ENCODE assay signal across 1 cellular context in genomic region chr2:73284296-73285161, GRCh38.
TF ChIP-seq lines count a peak whose summit lies in the region.

TSS of gene FBXO41 (minus strand) at chr2:73284478. CDS start at chr2:73269630, 14,848 bp downstream.

TF ChIP-seq in HepG2, 621 proteins besides CTCF, POLR2A, EP300 and RAD21 (continued from another document and continues in another):
- TF ChIP-seq ZNF275 (CRISPR knock-in tag; IDR thresholded peaks at IDR 0.05; ENCODE audit: borderline replicate concordance) (no peak), ZFP82 (CRISPR knock-in tag; IDR thresholded peaks at IDR 0.05; ENCODE audit: borderline replicate concordance) (peak; percentile 82; the same call in 1 of the 2 replicates), ZBTB49 (CRISPR knock-in tag; IDR thresholded peaks at IDR 0.05; ENCODE audit: borderline replicate concordance) (no peak), SIX4 (CRISPR knock-in tag; IDR thresholded peaks at IDR 0.05) (no peak), FOXK2 (IDR thresholded peaks at IDR 0.05) (no peak), KLF6 (CRISPR knock-in tag; IDR thresholded peaks at IDR 0.05) (no peak), HMG20B (CRISPR knock-in tag; conservative IDR thresholded peaks at IDR 0.05) (no peak), ZNF816 (CRISPR knock-in tag; IDR thresholded peaks at IDR 0.05; ENCODE audit: borderline replicate concordance) (peak; percentile 85; the same call in 1 of the 2 replicates), ZNF383 (CRISPR knock-in tag; IDR thresholded peaks at IDR 0.05; ENCODE audit: borderline replicate concordance) (0 out of 2 replicates have a peak, but pooled peaks have one; percentile 24), ZNF577 (CRISPR knock-in tag; IDR thresholded peaks at IDR 0.05; ENCODE audit: borderline replicate concordance, low read depth) (no peak), SAFB2 (CRISPR knock-in tag; IDR thresholded peaks at IDR 0.05; ENCODE audit: borderline replicate concordance, low read depth) (peak; percentile 12; the same call in 1 of the 2 replicates), THAP7 (CRISPR knock-in tag; IDR thresholded peaks at IDR 0.05) (0 out of 2 replicates have a peak, but pooled peaks have one; percentile 28), ZNF431 (CRISPR knock-in tag; IDR thresholded peaks at IDR 0.05; ENCODE audit: borderline replicate concordance, low read depth) (no peak), ZNF605 (CRISPR knock-in tag; IDR thresholded peaks at IDR 0.05) (peak; percentile 75), BRD4 (CRISPR knock-in tag; IDR thresholded peaks at IDR 0.05) (0 out of 2 replicates have a peak, but pooled peaks have one; percentile 54), MXD1 (CRISPR knock-in tag; IDR thresholded peaks at IDR 0.05) (peak; percentile 81), ZFAT (CRISPR knock-in tag; conservative IDR thresholded peaks at IDR 0.05) (no peak), RBAK (CRISPR knock-in tag; IDR thresholded peaks at IDR 0.05) (0 out of 2 replicates have a peak, but pooled peaks have one; percentile 46), CERS6 (CRISPR knock-in tag; IDR thresholded peaks at IDR 0.05) (no peak), HMGXB4 (CRISPR knock-in tag; IDR thresholded peaks at IDR 0.05; ENCODE audit: borderline replicate concordance in 1 of 2, low read depth in 1 of 2) (peak; percentile 16 to 23; a peak in 2 of 4 replicates), ZNF17 (CRISPR knock-in tag; IDR thresholded peaks at IDR 0.05) (no peak), TP53 (CRISPR knock-in tag; conservative IDR thresholded peaks at IDR 0.05) (no peak), PREB (CRISPR knock-in tag; IDR thresholded peaks at IDR 0.05) (no peak), NFIC (IDR thresholded peaks at IDR 0.05; ENCODE audit: low read length) (no peak)
- TF ChIP-seq, protein P1, sequence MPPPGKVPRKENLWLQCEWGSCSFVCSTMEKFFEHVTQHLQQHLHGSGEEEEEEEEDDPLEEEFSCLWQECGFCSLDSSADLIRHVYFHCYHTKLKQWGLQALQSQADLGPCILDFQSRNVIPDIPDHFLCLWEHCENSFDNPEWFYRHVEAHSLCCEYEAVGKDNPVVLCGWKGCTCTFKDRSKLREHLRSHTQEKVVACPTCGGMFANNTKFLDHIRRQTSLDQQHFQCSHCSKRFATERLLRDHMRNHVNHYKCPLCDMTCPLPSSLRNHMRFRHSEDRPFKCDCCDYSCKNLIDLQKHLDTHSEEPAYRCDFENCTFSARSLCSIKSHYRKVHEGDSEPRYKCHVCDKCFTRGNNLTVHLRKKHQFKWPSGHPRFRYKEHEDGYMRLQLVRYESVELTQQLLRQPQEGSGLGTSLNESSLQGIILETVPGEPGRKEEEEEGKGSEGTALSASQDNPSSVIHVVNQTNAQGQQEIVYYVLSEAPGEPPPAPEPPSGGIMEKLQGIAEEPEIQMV (CRISPR knock-in tag; IDR thresholded peaks at IDR 0.05; ENCODE audit: low read depth) = 0 out of 2 replicates have a peak, but pooled peaks have one; percentile 58
- TF ChIP-seq, protein P2, sequence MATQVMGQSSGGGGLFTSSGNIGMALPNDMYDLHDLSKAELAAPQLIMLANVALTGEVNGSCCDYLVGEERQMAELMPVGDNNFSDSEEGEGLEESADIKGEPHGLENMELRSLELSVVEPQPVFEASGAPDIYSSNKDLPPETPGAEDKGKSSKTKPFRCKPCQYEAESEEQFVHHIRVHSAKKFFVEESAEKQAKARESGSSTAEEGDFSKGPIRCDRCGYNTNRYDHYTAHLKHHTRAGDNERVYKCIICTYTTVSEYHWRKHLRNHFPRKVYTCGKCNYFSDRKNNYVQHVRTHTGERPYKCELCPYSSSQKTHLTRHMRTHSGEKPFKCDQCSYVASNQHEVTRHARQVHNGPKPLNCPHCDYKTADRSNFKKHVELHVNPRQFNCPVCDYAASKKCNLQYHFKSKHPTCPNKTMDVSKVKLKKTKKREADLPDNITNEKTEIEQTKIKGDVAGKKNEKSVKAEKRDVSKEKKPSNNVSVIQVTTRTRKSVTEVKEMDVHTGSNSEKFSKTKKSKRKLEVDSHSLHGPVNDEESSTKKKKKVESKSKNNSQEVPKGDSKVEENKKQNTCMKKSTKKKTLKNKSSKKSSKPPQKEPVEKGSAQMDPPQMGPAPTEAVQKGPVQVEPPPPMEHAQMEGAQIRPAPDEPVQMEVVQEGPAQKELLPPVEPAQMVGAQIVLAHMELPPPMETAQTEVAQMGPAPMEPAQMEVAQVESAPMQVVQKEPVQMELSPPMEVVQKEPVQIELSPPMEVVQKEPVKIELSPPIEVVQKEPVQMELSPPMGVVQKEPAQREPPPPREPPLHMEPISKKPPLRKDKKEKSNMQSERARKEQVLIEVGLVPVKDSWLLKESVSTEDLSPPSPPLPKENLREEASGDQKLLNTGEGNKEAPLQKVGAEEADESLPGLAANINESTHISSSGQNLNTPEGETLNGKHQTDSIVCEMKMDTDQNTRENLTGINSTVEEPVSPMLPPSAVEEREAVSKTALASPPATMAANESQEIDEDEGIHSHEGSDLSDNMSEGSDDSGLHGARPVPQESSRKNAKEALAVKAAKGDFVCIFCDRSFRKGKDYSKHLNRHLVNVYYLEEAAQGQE (IDR thresholded peaks at IDR 0.05; ENCODE audit: borderline replicate concordance in 1 of 2, low read depth in 1 of 2, low read length in 2 of 2) = peak in 1 of 2 experiments; percentile 7; a peak in 1 of 4 replicates
- TF ChIP-seq, protein P3, sequence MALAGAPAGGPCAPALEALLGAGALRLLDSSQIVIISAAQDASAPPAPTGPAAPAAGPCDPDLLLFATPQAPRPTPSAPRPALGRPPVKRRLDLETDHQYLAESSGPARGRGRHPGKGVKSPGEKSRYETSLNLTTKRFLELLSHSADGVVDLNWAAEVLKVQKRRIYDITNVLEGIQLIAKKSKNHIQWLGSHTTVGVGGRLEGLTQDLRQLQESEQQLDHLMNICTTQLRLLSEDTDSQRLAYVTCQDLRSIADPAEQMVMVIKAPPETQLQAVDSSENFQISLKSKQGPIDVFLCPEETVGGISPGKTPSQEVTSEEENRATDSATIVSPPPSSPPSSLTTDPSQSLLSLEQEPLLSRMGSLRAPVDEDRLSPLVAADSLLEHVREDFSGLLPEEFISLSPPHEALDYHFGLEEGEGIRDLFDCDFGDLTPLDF (CRISPR knock-in tag; IDR thresholded peaks at IDR 0.05) = no peak
- TF ChIP-seq, protein P4, sequence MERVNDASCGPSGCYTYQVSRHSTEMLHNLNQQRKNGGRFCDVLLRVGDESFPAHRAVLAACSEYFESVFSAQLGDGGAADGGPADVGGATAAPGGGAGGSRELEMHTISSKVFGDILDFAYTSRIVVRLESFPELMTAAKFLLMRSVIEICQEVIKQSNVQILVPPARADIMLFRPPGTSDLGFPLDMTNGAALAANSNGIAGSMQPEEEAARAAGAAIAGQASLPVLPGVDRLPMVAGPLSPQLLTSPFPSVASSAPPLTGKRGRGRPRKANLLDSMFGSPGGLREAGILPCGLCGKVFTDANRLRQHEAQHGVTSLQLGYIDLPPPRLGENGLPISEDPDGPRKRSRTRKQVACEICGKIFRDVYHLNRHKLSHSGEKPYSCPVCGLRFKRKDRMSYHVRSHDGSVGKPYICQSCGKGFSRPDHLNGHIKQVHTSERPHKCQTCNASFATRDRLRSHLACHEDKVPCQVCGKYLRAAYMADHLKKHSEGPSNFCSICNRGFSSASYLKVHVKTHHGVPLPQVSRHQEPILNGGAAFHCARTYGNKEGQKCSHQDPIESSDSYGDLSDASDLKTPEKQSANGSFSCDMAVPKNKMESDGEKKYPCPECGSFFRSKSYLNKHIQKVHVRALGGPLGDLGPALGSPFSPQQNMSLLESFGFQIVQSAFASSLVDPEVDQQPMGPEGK (CRISPR knock-in tag; IDR thresholded peaks at IDR 0.05) = peak; percentile 46
- TF ChIP-seq, protein P5, sequence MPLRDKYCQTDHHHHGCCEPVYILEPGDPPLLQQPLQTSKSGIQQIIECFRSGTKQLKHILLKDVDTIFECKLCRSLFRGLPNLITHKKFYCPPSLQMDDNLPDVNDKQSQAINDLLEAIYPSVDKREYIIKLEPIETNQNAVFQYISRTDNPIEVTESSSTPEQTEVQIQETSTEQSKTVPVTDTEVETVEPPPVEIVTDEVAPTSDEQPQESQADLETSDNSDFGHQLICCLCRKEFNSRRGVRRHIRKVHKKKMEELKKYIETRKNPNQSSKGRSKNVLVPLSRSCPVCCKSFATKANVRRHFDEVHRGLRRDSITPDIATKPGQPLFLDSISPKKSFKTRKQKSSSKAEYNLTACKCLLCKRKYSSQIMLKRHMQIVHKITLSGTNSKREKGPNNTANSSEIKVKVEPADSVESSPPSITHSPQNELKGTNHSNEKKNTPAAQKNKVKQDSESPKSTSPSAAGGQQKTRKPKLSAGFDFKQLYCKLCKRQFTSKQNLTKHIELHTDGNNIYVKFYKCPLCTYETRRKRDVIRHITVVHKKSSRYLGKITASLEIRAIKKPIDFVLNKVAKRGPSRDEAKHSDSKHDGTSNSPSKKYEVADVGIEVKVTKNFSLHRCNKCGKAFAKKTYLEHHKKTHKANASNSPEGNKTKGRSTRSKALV (CRISPR knock-in tag; IDR thresholded peaks at IDR 0.05) = peak; percentile 55; the same call in 1 of the 2 replicates
- TF ChIP-seq, protein P6, sequence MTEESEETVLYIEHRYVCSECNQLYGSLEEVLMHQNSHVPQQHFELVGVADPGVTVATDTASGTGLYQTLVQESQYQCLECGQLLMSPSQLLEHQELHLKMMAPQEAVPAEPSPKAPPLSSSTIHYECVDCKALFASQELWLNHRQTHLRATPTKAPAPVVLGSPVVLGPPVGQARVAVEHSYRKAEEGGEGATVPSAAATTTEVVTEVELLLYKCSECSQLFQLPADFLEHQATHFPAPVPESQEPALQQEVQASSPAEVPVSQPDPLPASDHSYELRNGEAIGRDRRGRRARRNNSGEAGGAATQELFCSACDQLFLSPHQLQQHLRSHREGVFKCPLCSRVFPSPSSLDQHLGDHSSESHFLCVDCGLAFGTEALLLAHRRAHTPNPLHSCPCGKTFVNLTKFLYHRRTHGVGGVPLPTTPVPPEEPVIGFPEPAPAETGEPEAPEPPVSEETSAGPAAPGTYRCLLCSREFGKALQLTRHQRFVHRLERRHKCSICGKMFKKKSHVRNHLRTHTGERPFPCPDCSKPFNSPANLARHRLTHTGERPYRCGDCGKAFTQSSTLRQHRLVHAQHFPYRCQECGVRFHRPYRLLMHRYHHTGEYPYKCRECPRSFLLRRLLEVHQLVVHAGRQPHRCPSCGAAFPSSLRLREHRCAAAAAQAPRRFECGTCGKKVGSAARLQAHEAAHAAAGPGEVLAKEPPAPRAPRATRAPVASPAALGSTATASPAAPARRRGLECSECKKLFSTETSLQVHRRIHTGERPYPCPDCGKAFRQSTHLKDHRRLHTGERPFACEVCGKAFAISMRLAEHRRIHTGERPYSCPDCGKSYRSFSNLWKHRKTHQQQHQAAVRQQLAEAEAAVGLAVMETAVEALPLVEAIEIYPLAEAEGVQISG (CRISPR knock-in tag; IDR thresholded peaks at IDR 0.05) = peak; percentile 51; the same call in 1 of the 2 replicates
